Comparison of ENCODE assay signal across 8 cellular contexts in the genomic region with DNA sequence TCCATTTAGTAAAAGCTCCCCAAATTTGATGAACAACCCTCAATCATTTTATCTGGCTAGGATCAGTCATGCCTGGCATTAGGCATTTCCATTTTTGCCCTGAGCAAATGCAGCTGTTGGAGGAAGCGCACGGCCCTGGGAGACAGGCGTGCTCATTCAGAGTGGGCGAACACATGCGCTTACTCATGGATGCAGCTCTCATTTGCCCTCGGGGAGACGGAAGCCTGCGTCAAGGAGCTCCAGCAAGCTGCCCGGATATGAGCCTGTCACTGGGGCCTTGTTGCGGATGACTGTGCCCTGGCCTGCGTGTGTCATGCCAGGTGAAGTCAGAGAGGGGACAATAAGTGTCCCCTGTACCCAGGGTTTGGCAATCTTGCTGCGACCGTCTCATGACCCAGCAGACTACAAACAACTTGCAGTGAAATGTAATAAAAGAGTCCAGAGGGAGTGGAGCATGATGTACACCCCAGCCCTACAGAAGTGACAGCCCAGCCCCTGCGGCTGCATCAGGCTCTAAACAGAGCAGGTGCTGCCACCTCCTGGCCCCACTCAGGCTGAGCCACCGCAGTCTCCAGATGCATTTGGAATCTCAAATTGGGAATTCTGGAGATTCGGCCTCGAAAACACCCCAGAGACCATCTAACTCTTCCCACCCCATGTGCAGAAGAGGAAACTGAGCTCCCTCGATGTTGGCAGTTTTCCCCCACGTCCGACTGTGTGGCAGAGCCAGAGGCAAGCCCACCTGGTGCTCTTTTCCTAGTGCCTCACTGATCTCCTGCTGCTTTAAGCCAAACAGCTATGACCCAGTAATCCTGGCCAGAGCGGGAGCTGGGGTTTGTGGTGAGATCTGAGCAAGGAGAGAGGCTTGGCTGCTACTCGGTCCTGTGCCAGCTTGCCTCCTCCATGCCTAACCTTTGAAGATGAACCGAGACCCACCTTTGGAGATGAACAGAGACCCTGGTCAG.
A peak's percentile ranks its signal among the peaks of the same experiment; 100 is the strongest.
DNase-seq lines count a peak whose midpoint lies in the region; ATAC-seq, FAIRE-seq and TF ChIP-seq lines count a peak whose summit lies in the region.

No MANE protein-coding gene starts in this region.

- H3K9me3 ChIP-seq in NT2/D1 (ENCODE audit: insufficient read depth, low read length), result no peaks in the 10 kb centered on the region
- no peaks in the 10 kb centered on the region for H3K9me3 ChIP-seq in naive thymus-derived CD4-positive, alpha-beta T cell (ENCODE audit: control insufficient read depth in 2 of 3, low read length in 3 of 3)
- no peaks in the 10 kb centered on the region for H3K9me3 ChIP-seq in CD8-positive, alpha-beta T cell (ENCODE audit: low read length)

- peaks cover 3 to 25% (median 23%) of the 10 kb centered on the region in 5 donors for H3K27me3 Mint-ChIP-seq in naive thymus-derived CD4-positive, alpha-beta T cell
- H3K27me3 Mint-ChIP-seq in CD8-positive, alpha-beta T cell (ENCODE audit: low read depth), result peaks cover 19% of the 10 kb centered on the region

- DNase-seq in ACHN (peak; percentile 43), GM12865 (ENCODE audit: low read depth) (peak; percentile 37), NT2/D1 (ENCODE audit: low read depth, low spot score) (peak; percentile 43), epidermal melanocyte (ENCODE audit: insufficient read length, low spot score) (peak; percentile 68), mucosa of gallbladder (ENCODE audit: low spot score) (peak; percentile 14), RCC 7860 (ENCODE audit: low spot score) (no peak)
- no peak for DNase-seq in naive thymus-derived CD4-positive, alpha-beta T cell
- no peak for DNase-seq in CD8-positive, alpha-beta T cell

- no peaks in the 10 kb centered on the region for H3K4me1 Mint-ChIP-seq in naive thymus-derived CD4-positive, alpha-beta T cell
- no peaks in the 10 kb centered on the region for H3K4me1 Mint-ChIP-seq in CD8-positive, alpha-beta T cell (ENCODE audit: low read depth)

- H3K9ac ChIP-seq in NT2/D1 (ENCODE audit: insufficient read length, low read depth), result no peak overlapping the region

- TF ChIP-seq CTCF in GM12865 (IDR thresholded peaks at IDR 0.05; ENCODE audit: insufficient read depth, low read depth, low read length, missing control alignments), result peak; percentile 63
- no peak for TF ChIP-seq CTCF in CD8-positive, alpha-beta T cell (IDR thresholded peaks at IDR 0.05)

- H3K4me3 Mint-ChIP-seq in naive thymus-derived CD4-positive, alpha-beta T cell, result no peak overlapping the region
- H3K4me3 Mint-ChIP-seq in CD8-positive, alpha-beta T cell, result no peak overlapping the region

- H3K4me1 ChIP-seq in NT2/D1 (ENCODE audit: insufficient read depth, insufficient read length), result peaks cover 4% of the 10 kb centered on the region
- H3K4me1 ChIP-seq in naive thymus-derived CD4-positive, alpha-beta T cell (ENCODE audit: control insufficient read depth in 2 of 2, insufficient read depth in 2 of 2, low read length in 2 of 2), result no peaks in the 10 kb centered on the region
- H3K4me1 ChIP-seq in CD8-positive, alpha-beta T cell (ENCODE audit: insufficient read depth, low read length), result no peaks in the 10 kb centered on the region

- peaks cover 8% of the 10 kb centered on the region for H3K27me3 ChIP-seq in NT2/D1 (ENCODE audit: insufficient read depth, insufficient read length)
- no peaks in the 10 kb centered on the region for H3K27me3 ChIP-seq in naive thymus-derived CD4-positive, alpha-beta T cell (ENCODE audit: control insufficient read depth in 2 of 2, insufficient read depth in 2 of 2, low read length in 2 of 2)
- no peaks in the 10 kb centered on the region for H3K27me3 ChIP-seq in CD8-positive, alpha-beta T cell (ENCODE audit: insufficient read depth, low read length)

- CTCF ChIA-PET in naive thymus-derived CD4-positive, alpha-beta T cell (lab: Charles Lee), result no interaction called here
- CTCF ChIA-PET in CD8-positive, alpha-beta T cell (lab: Charles Lee), result interaction anchor here (1.0 kb wide), 1 partner anchor 12 kb away, joined by 3 read pairs; no protein-coding TSS in a partner anchor

- H3K27ac ChIP-seq in naive thymus-derived CD4-positive, alpha-beta T cell (ENCODE audit: low read depth, low read length), result no peak overlapping the region
- H3K27ac ChIP-seq in CD8-positive, alpha-beta T cell (ENCODE audit: low read depth, low read length), result no peak overlapping the region

- POLR2A ChIA-PET in naive thymus-derived CD4-positive, alpha-beta T cell (lab: Charles Lee), result no interaction called here
- POLR2A ChIA-PET in CD8-positive, alpha-beta T cell (lab: Charles Lee), result no interaction called here

- no peaks in the 10 kb centered on the region for H3K36me3 Mint-ChIP-seq in naive thymus-derived CD4-positive, alpha-beta T cell
- no peaks in the 10 kb centered on the region for H3K36me3 Mint-ChIP-seq in CD8-positive, alpha-beta T cell

- intact Hi-C loops in naive thymus-derived CD4-positive, alpha-beta T cell (cut with micrococcal nuclease), result loop anchor here in 1 of 2 donors (1.0 kb wide), 1 partner anchor 103 kb away; no protein-coding TSS in a partner anchor
- intact Hi-C loops in CD8-positive, alpha-beta T cell (cut with DNase I, micrococcal nuclease), result no loop called here

- no peak for ATAC-seq in naive thymus-derived CD4-positive, alpha-beta T cell
- ATAC-seq in CD8-positive, alpha-beta T cell, result no peak

- in situ Hi-C loops in ACHN (cut with HindIII; ENCODE audit: low pct_ligation_motif_present, low pct_unique_long_range_greater_than_20kb, low sequenced_read_pairs), result no loop called here

- no peaks in the 10 kb centered on the region for H3K9me3 Mint-ChIP-seq in naive thymus-derived CD4-positive, alpha-beta T cell
- no peaks in the 10 kb centered on the region for H3K9me3 Mint-ChIP-seq in CD8-positive, alpha-beta T cell

- no peak for FAIRE-seq in RCC 7860 (lab: Jason Lieb, UNC)

- H3K4me3 ChIP-seq in GM12865 (ENCODE audit: low read depth, low read length) (no peak overlapping the region), NT2/D1 (ENCODE audit: insufficient read length, low read depth) (no peak overlapping the region)
- no peak overlapping the region for H3K4me3 ChIP-seq in naive thymus-derived CD4-positive, alpha-beta T cell (ENCODE audit: low read length)
- no peak overlapping the region for H3K4me3 ChIP-seq in CD8-positive, alpha-beta T cell (ENCODE audit: low read depth, low read length)

- no peak overlapping the region for H3K27ac Mint-ChIP-seq in naive thymus-derived CD4-positive, alpha-beta T cell
- H3K27ac Mint-ChIP-seq in CD8-positive, alpha-beta T cell, result no peak overlapping the region

- no peaks in the 10 kb centered on the region for H3K36me3 ChIP-seq in NT2/D1 (ENCODE audit: insufficient read depth, insufficient read length, low read length)
- H3K36me3 ChIP-seq in naive thymus-derived CD4-positive, alpha-beta T cell (ENCODE audit: control insufficient read depth in 2 of 3, insufficient read depth in 3 of 3, low read length in 3 of 3), result no peaks in the 10 kb centered on the region
- H3K36me3 ChIP-seq in CD8-positive, alpha-beta T cell (ENCODE audit: insufficient read depth, low read length), result no peaks in the 10 kb centered on the region

Comparison
In these comparisons a context has a peak if more than half of its experiments do, and no peak if none do; other contexts are left out.
1. DNase-seq: peak in ACHN (single experiment), GM12865 (single experiment), NT2/D1 (single experiment), epidermal melanocyte (single experiment) and mucosa of gallbladder (single experiment); none in naive thymus-derived CD4-positive, alpha-beta T cell (0 of 9), CD8-positive, alpha-beta T cell (0 of 7) and RCC 7860 (single experiment).